19 cellular contexts compared by ENCODE assay signal in genomic region chr13:106484084-106484754, GRCh38. TPM values are rescaled to one million over a fixed set of nuclear protein-coding genes. Genes with fewer than 3 reads are reported as not detected.
A peak's percentile ranks its signal among the peaks of the same experiment; 100 is the strongest.
DNase-seq lines count a peak whose midpoint lies in the region; ATAC-seq, FAIRE-seq and TF ChIP-seq lines count a peak whose summit lies in the region.
"Had no signal": no experiment of that assay in that cellular context is flagged by ENCODE, and none has a peak within 500 bp of the region (broad histone marks: within the 10 kb centered on the region; RNA-seq: fewer than 3 reads in every experiment).

No MANE protein-coding gene starts in this region.

- TF ChIP-seq CTCF in ascending aorta (IDR thresholded peaks at IDR 0.05) (no peak), fibroblast of pulmonary artery (IDR thresholded peaks at IDR 0.05; ENCODE audit: low read length, missing control alignments) (no peak), tibial nerve (IDR thresholded peaks at IDR 0.05) (no peak)

- TF ChIP-seq POLR2A in tibial nerve (IDR thresholded peaks at IDR 0.05) = no peak

- H3K4me1 ChIP-seq in ascending aorta = peaks cover 3 to 35% of the 10 kb centered on the region in 2 donors
- peaks cover 0 to 14% (median 0%) of the 10 kb centered on the region in 4 donors for H3K4me1 ChIP-seq in tibial nerve
- H3K4me1 ChIP-seq: prostate gland had no signal

- no peak for DNase-seq in ascending aorta (ENCODE audit: low spot score in 2 of 2)
- DNase-seq in fibroblast of pulmonary artery (ENCODE audit: low read depth) = no peak
- peak; percentile 66 for DNase-seq in myocyte (ENCODE audit: low read depth)
- no peak for DNase-seq in tibial nerve (ENCODE audit: low spot score in 2 of 2)
- no peak for DNase-seq in GM19239 (ENCODE audit: insufficient read length, low spot score)
- DNase-seq: activated CD8-positive, alpha-beta T cell treated with anti-CD3 and anti-CD28 coated beads for 36 hours; activated naive CD8-positive, alpha-beta T cell treated with anti-CD3 and anti-CD28 coated beads for 36 hours; activated T-cell treated with anti-CD3 and anti-CD28 coated beads, Interleukin-2, amount 50 U/mL, for 72 hours; effector memory CD4-positive, alpha-beta T cell; naive thymus-derived CD8-positive, alpha-beta T cell; NCI-H1930; NCI-H510A treated with DMSO at 0.1 percent for 48 hours; stimulated activated naive CD8-positive, alpha-beta T cell treated with anti-CD3 and anti-CD28 coated beads, Interleukin-15, amount 100 ng/mL, for 72 hours; T-cell; WERI-Rb-1 had no signal

- peak overlapping the region; percentile 93 to 96 for H3K27ac ChIP-seq in ascending aorta
- peak overlapping the region in 3 of 4 donors; percentile 4 to 20 (median 9) for H3K27ac ChIP-seq in tibial nerve
- H3K27ac ChIP-seq: prostate gland, WERI-Rb-1 had no signal

- H3K9me3 ChIP-seq in ascending aorta (no peaks in the 10 kb centered on the region), tibial nerve (peaks cover 0 to 5% (median 0%) of the 10 kb centered on the region in 4 donors)
- H3K9me3 ChIP-seq: prostate gland had no signal

- H3K27me3 ChIP-seq in ascending aorta = no peaks in the 10 kb centered on the region
- no peaks in the 10 kb centered on the region for H3K27me3 ChIP-seq in tibial nerve

- no peak for TF ChIP-seq EP300 in tibial nerve (IDR thresholded peaks at IDR 0.05)

- H3K36me3 ChIP-seq in ascending aorta = no peaks in the 10 kb centered on the region
- no peaks in the 10 kb centered on the region for H3K36me3 ChIP-seq in tibial nerve
- H3K36me3 ChIP-seq: prostate gland, WERI-Rb-1 had no signal

- ATAC-seq in GM18870 (IDR thresholded peaks at IDR 0.05; ENCODE audit: unreplicated experiment) = no peak
- ATAC-seq in GM21619 (IDR thresholded peaks at IDR 0.05; ENCODE audit: unreplicated experiment) = no peak
- ATAC-seq: activated CD8-positive, alpha-beta T cell treated with anti-CD3 and anti-CD28 coated beads for 36 hours; activated T-cell treated with anti-CD3 and anti-CD28 coated beads, Interleukin-2, amount 50 U/mL, for 72 hours; naive thymus-derived CD8-positive, alpha-beta T cell; stimulated activated naive CD8-positive, alpha-beta T cell treated with anti-CD3 and anti-CD28 coated beads, Interleukin-15, amount 100 ng/mL, for 72 hours; T-cell had no signal

- 68% methylated on average over 13 of the region's 13 CpGs for WGBS in tibial nerve, 2 donors

- FAIRE-seq in GM19239 (lab: Jason Lieb, UNC) = no peak
- FAIRE-seq: bronchial epithelial cell had no signal

- intact Hi-C loops in ascending aorta (cut with DNase I) = loop anchor here (10.0 kb wide), 1 partner anchor 551 kb away; no protein-coding TSS in a partner anchor

- H3K4me3 ChIP-seq in ascending aorta = peak overlapping the region; percentile 23 to 58
- H3K4me3 ChIP-seq in fibroblast of pulmonary artery (replicated peaks; ENCODE audit: low read depth, low read length) = peak overlapping the region; percentile 2
- H3K4me3 ChIP-seq in tibial nerve = no peak overlapping the region
- H3K4me3 ChIP-seq: prostate gland had no signal

RNA-seq across cellular contexts. Expression of gene EFNB2, which starts 51.2 kb away (rescaled TPM):
- total RNA-seq in ascending aorta = 38.0 TPM
- 4.4 and 4.8 TPM in 2 replicates for total RNA-seq in myocyte
- 10.9 TPM for polyA plus RNA-seq in myocyte (2012)
- total RNA-seq in tibial nerve = 10 to 100 TPM; 12.6 to 20.8 (median 18.3) TPM

Comparison
In these comparisons a context has a peak if more than half of its experiments do, and no peak if none do; other contexts are left out.
1. H3K4me3 ChIP-seq: peak in ascending aorta (2 of 2) and fibroblast of pulmonary artery (single experiment); none in tibial nerve (0 of 4).